In genomic region chr1:21175324-21175669, GRCh38 we compare ENCODE assay signal across 8 cellular contexts. TPM values are rescaled to one million over a fixed set of nuclear protein-coding genes. Genes with fewer than 3 reads are reported as not detected.
A peak's percentile ranks its signal among the peaks of the same experiment; 100 is the strongest.
DNase-seq lines count a peak whose midpoint lies in the region; ATAC-seq and TF ChIP-seq lines count a peak whose summit lies in the region.

No MANE protein-coding gene starts in this region.

- no peak overlapping the region for H3T11ph ChIP-seq in H9 (ENCODE audit: low read length)

- peaks cover 23% of the 10 kb centered on the region; the same call in 1 of the 2 replicates for H3K79me2 ChIP-seq in H9 (ENCODE audit: insufficient read depth, low read length)

- no peak overlapping the region for H4K8ac ChIP-seq in H9 (replicated peaks; ENCODE audit: insufficient read length, low read depth, low read length)

- H3K56ac ChIP-seq in H9 (ENCODE audit: insufficient read length, low read depth, low read length) = no peak overlapping the region

- H3K4me1 Mint-ChIP-seq in H9 = peaks cover 17 to 18% of the 10 kb centered on the region in 2 experiments
- peaks cover 27% of the 10 kb centered on the region for H3K4me1 Mint-ChIP-seq in T-helper 1 cell treated with Interleukin-12 subunit alpha and Interleukin-12 subunit beta and Interleukin-4 antibody, amounts not matched to agents 30 μg/mL and 1 μg/mL, for 36 hours (ENCODE audit: low read depth)

- H3K4me2 ChIP-seq in H9 (ENCODE audit: insufficient read depth, insufficient read length, low read length) = peak overlapping the region; percentile 95

- H2BK120ac ChIP-seq in H9 (ENCODE audit: low read depth, low read length, poor library complexity, severe bottlenecking) = no peak overlapping the region

- H3K9me3 Mint-ChIP-seq in H9 = no peaks in the 10 kb centered on the region
- no peaks in the 10 kb centered on the region for H3K9me3 Mint-ChIP-seq in T-helper 1 cell treated with Interleukin-12 subunit alpha and Interleukin-12 subunit beta and Interleukin-4 antibody, amounts not matched to agents 30 μg/mL and 1 μg/mL, for 36 hours

- H3K36me3 ChIP-seq in A673 (ENCODE audit: insufficient read depth, low read length, poor library complexity, severe bottlenecking) (peaks cover under 1% of the 10 kb centered on the region), thoracic aorta (peaks cover 1% of the 10 kb centered on the region)

- POLR2A ChIA-PET in A673 (lab: Charles Lee; ENCODE audit: low non-redundant PET) = no interaction called here

- no peak for ATAC-seq in thoracic aorta (ENCODE audit: insufficient number of reproducible peaks, low FRiP score, low read depth)
- ATAC-seq in GM21526 (IDR thresholded peaks at IDR 0.05; ENCODE audit: low FRiP score, unreplicated experiment) = no peak

- H3K9me3 ChIP-seq in A673 (ENCODE audit: low read depth, low read length, poor library complexity, severe bottlenecking) = no peaks in the 10 kb centered on the region
- no peaks in the 10 kb centered on the region for H3K9me3 ChIP-seq in H9 (ENCODE audit: control insufficient read depth, low read depth, low read length)
- H3K9me3 ChIP-seq in thoracic aorta = no peaks in the 10 kb centered on the region

- BruUV-seq in A673 (replicated peaks; lab: Mats Ljungman, UMichigan) = TSS peak; percentile 75

- no peaks in the 10 kb centered on the region for H4K20me1 ChIP-seq in H9 (ENCODE audit: control insufficient read depth, insufficient read depth, insufficient read length)

- no peaks in the 10 kb centered on the region for H3K79me1 ChIP-seq in H9 (ENCODE audit: insufficient read depth, low read depth, low read length, poor library complexity, severe bottlenecking)

- CTCF ChIA-PET in A673 (lab: Charles Lee) = no interaction called here

- H2BK20ac ChIP-seq in H9 (ENCODE audit: low read depth, low read length, poor library complexity, severe bottlenecking) = no peak overlapping the region

- no peak overlapping the region for H3K4ac ChIP-seq in H9 (ENCODE audit: low read depth, low read length)

- peaks cover 10% of the 10 kb centered on the region for H3K23me2 ChIP-seq in H9 (ENCODE audit: insufficient read length, low read depth, low read length, poor library complexity, severe bottlenecking)

- TF ChIP-seq CTCF in A673 (conservative IDR thresholded peaks at IDR 0.05; ENCODE audit: low read depth, low read length) = no peak
- no peak for TF ChIP-seq CTCF in H9 (conservative IDR thresholded peaks at IDR 0.05)
- no peak for TF ChIP-seq CTCF in dorsolateral prefrontal cortex (IDR thresholded peaks at IDR 0.05 in 54 of 56, conservative IDR thresholded peaks at IDR 0.05 in 2 of 56; ENCODE audit: low read depth in 1 of 56, partially characterized antibody in 56 of 56)
- TF ChIP-seq CTCF in thoracic aorta (IDR thresholded peaks at IDR 0.05) = no peak

- no peak overlapping the region for H2AK5ac ChIP-seq in H9 (ENCODE audit: insufficient read length, low read length)

- H3K36me3 Mint-ChIP-seq in H9 (ENCODE audit: insufficient read depth in 1 of 3, low read depth in 3 of 3) = peaks cover 8 to 18% (median 12%) of the 10 kb centered on the region in 3 experiments; a peak in 6 of 7 replicates
- peaks cover 17% of the 10 kb centered on the region for H3K36me3 Mint-ChIP-seq in T-helper 1 cell treated with Interleukin-12 subunit alpha and Interleukin-12 subunit beta and Interleukin-4 antibody, amounts not matched to agents 30 μg/mL and 1 μg/mL, for 36 hours (ENCODE audit: low read depth)

- H3K4me3 ChIP-seq in A673 (ENCODE audit: low read depth, low read length, poor library complexity, severe bottlenecking) (peak overlapping the region; percentile 83), dorsolateral prefrontal cortex (peak overlapping the region; percentile 60 to 95 (median 84)), thoracic aorta (peak overlapping the region; percentile 87)

- H4K5ac ChIP-seq in H9 (ENCODE audit: insufficient read length, low read depth, low read length) = no peak overlapping the region

- WGBS in H9 (ENCODE audit: extremely low coverage, insufficient read length, low lambda C conversion rate) = no CpG with 5 or more reads among the region's 6 CpGs

- H4K91ac ChIP-seq in H9 (ENCODE audit: insufficient read length, low read depth, low read length) = no peak overlapping the region

- H2BK12ac ChIP-seq in H9 (ENCODE audit: insufficient read length, low read depth, low read length) = no peak overlapping the region

- H3K23ac ChIP-seq in H9 (ENCODE audit: insufficient read length, low read depth, low read length) = no peak overlapping the region

- intact Hi-C loops in A673 (cut with micrococcal nuclease; ENCODE audit: unreplicated experiment) (no loop called here), dorsolateral prefrontal cortex (cut with DNase I) (loop anchor here (5.0 to 10.0 kb wide), 4 partner anchors 60 to 478 kb away; no protein-coding TSS in a partner anchor)

- peak overlapping the region; percentile 88 for H3K9ac ChIP-seq in H9 (ENCODE audit: extremely low read depth, insufficient read length, low read length)

- no peak overlapping the region for H2BK5ac ChIP-seq in H9 (ENCODE audit: insufficient read length, low read length)

- H3K27ac Mint-ChIP-seq in H9 = peak overlapping the region; percentile 50 to 75 (median 66); a peak in 6 of 7 replicates
- H3K27ac Mint-ChIP-seq in T-helper 1 cell treated with Interleukin-12 subunit alpha and Interleukin-12 subunit beta and Interleukin-4 antibody, amounts not matched to agents 30 μg/mL and 1 μg/mL, for 36 hours = peak overlapping the region; percentile 84

- H3K27me3 ChIP-seq in A673 (replicated peaks; ENCODE audit: insufficient read depth, low read depth, low read length, poor library complexity) (no peaks in the 10 kb centered on the region), H9 (ENCODE audit: insufficient read depth, low read length) (no peaks in the 10 kb centered on the region), dorsolateral prefrontal cortex (no peaks in the 10 kb centered on the region), thoracic aorta (replicated peaks; ENCODE audit: insufficient read depth) (no peaks in the 10 kb centered on the region)

- H2BK15ac ChIP-seq in H9 (ENCODE audit: low read depth, low read length) = no peak overlapping the region

- peaks cover 28% of the 10 kb centered on the region for H3K27me3 Mint-ChIP-seq in H9 (ENCODE audit: low read depth)
- H3K27me3 Mint-ChIP-seq in T-helper 1 cell treated with Interleukin-12 subunit alpha and Interleukin-12 subunit beta and Interleukin-4 antibody, amounts not matched to agents 30 μg/mL and 1 μg/mL, for 36 hours (ENCODE audit: low read depth) = no peaks in the 10 kb centered on the region

- H3K27ac ChIP-seq in A673 (ENCODE audit: low read depth, low read length, poor library complexity, severe bottlenecking) (peak overlapping the region; percentile 73), H9 (ENCODE audit: insufficient read length, low read depth, low read length) (no peak overlapping the region), dorsolateral prefrontal cortex (peak overlapping the region; percentile 72 to 98 (median 94)), thoracic aorta (peak overlapping the region; percentile 83 to 87)

- peak overlapping the region; percentile 73 to 84 for H3K4me3 Mint-ChIP-seq in H9
- peak overlapping the region; percentile 82 for H3K4me3 Mint-ChIP-seq in T-helper 1 cell treated with Interleukin-12 subunit alpha and Interleukin-12 subunit beta and Interleukin-4 antibody, amounts not matched to agents 30 μg/mL and 1 μg/mL, for 36 hours

- no peak overlapping the region for H3K18ac ChIP-seq in H9 (ENCODE audit: insufficient read length, low read depth, low read length)

- H3K4me1 ChIP-seq in A673 (ENCODE audit: insufficient read depth, low read length, poor library complexity, severe bottlenecking) (peaks cover 19% of the 10 kb centered on the region), H9 (ENCODE audit: insufficient read depth, low read length) (no peaks in the 10 kb centered on the region; the same call in 1 of the 2 replicates), thoracic aorta (ENCODE audit: control insufficient read depth in 1 of 2, low read depth in 2 of 2) (peaks cover 11 to 36% of the 10 kb centered on the region in 2 donors)

- no peak for DNase-seq in A673 (ENCODE audit: low spot score)
- no peak for DNase-seq in H9
- DNase-seq in dorsolateral prefrontal cortex = peak in 1 of 10 donors; percentile 53
- DNase-seq in medulla oblongata (ENCODE audit: extremely low spot score) = peak; percentile 89
- DNase-seq in thoracic aorta (ENCODE audit: low spot score) = no peak
- no peak for DNase-seq in epidermal melanocyte (ENCODE audit: insufficient read length, low spot score)

- H3K14ac ChIP-seq in H9 (ENCODE audit: insufficient read depth, low read length) = no peak overlapping the region

- no peak overlapping the region for H2AFZ ChIP-seq in H9 (ENCODE audit: low read length)

RNA-seq across cellular contexts. Expression of gene EIF4G3, which starts 1.4 kb away (rescaled TPM):
- total RNA-seq in A673 (2021) (84.7 and 86.8 TPM in 2 replicates), H9 (2021) (65.5 and 72.0 TPM in 2 replicates), dorsolateral prefrontal cortex (100 to 1,000 TPM; 102 to 177 (median 137) TPM), thoracic aorta (10 to 100 TPM; 43.1 to 54.0 TPM)
